ENCODE assay signal across 21 cellular contexts in the genomic region with DNA sequence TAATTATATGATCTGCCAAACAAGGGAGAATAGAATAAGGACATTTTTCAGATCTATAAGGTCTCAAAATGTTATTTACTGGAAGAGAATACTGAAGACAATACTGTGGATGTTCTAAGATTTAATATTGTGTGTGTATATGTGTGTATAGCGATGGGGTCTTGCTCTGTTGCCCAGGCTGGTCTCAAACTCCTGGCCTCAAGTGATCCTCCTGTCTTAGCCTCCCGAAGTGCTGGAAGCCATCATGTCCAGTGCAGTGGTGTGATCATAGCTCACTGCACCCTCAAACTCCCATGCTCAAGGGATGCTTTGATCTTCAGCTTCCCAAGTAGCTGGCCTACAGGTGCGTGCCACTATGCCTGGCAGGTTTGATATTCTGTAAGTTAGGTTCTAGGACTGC.
"Had no signal": no experiment of that assay in that cellular context is flagged by ENCODE, and none has a peak within 500 bp of the region (broad histone marks: within the 10 kb centered on the region; RNA-seq: fewer than 3 reads in every experiment).

No MANE protein-coding gene starts in this region.

- H3K4me1 ChIP-seq: SJSA1 had no signal

- H3K27ac ChIP-seq: SJSA1, SK-N-MC had no signal

- H3K9me3 ChIP-seq: SJSA1 had no signal

- H3K27me3 ChIP-seq: SJSA1 had no signal

- H3K4me3 ChIP-seq: SJSA1, SK-N-MC had no signal

- DNase-seq: KBM-7, NCI-H1092, NCI-H1105 treated with DMSO at 0.1 percent for 48 hours, NCI-H1417 treated with DMSO at 0.1 percent for 48 hours, NCI-H146, NCI-H1694 treated with DMSO at 0.1 percent for 48 hours, NCI-H1930, NCI-H2081, NCI-H2107, NCI-H226, NCI-H446, NCI-H510A, NCI-H524 treated with DMSO at 0.1 percent for 48 hours, NCI-H69, NCI-H774, Right ventricle myocardium superior, RPMI8226, SIG-M5 had no signal

- H3K9me3 Mint-ChIP-seq: IgD-negative memory B cell had no signal

- H3K27me3 Mint-ChIP-seq: IgD-negative memory B cell had no signal

- H3K36me3 Mint-ChIP-seq: IgD-negative memory B cell had no signal
